In genomic region chr4:2008921-2009650, GRCh38 we compare ENCODE assay signal across 8 cellular contexts. TPM values are rescaled to one million over a fixed set of nuclear protein-coding genes. Genes with fewer than 3 reads are reported as not detected.
A peak's percentile ranks its signal among the peaks of the same experiment; 100 is the strongest.
DNase-seq lines count a peak whose midpoint lies in the region; ATAC-seq and TF ChIP-seq lines count a peak whose summit lies in the region.

Gene NELFA, minus strand, starts transcription at chr4:2008974. Its CDS starts 15 bp downstream, at chr4:2008959.

- no peaks in the 10 kb centered on the region for H3K27me3 ChIP-seq in endodermal cell (ENCODE audit: control insufficient read depth, insufficient read depth, low read length, poor library complexity, severe bottlenecking)

- H3K4me1 Mint-ChIP-seq in Calu3 (ENCODE audit: low read depth, unreplicated experiment): peaks cover 7% of the 10 kb centered on the region
- H3K4me1 Mint-ChIP-seq in endodermal cell: peaks cover 12% of the 10 kb centered on the region

- no peaks in the 10 kb centered on the region for H3K4me1 ChIP-seq in endodermal cell (ENCODE audit: control insufficient read depth, insufficient read depth, low read length)

- H3K4me3 Mint-ChIP-seq in Calu3 (ENCODE audit: low read depth, unreplicated experiment) (peak within 1 kb of the TSS; percentile 74), endodermal cell (peak within 1 kb of the TSS; percentile 86)

- no peak for TF ChIP-seq CTCF in Calu3 (IDR thresholded peaks at IDR 0.05; ENCODE audit: unreplicated experiment)
- TF ChIP-seq CTCF in endodermal cell (conservative IDR thresholded peaks at IDR 0.05): peak; percentile 70

- peak within 1 kb of the TSS; percentile 90 for H3K4me3 ChIP-seq in endodermal cell (ENCODE audit: low read length)

- intact Hi-C loops in Calu3 (cut with micrococcal nuclease; ENCODE audit: unreplicated experiment): no loop called here

- H3K27me3 Mint-ChIP-seq in Calu3 (ENCODE audit: unreplicated experiment): no peaks in the 10 kb centered on the region
- H3K27me3 Mint-ChIP-seq in endodermal cell (ENCODE audit: insufficient read depth): peaks cover 17% of the 10 kb centered on the region

- CTCF ChIA-PET in Calu3 (lab: Charles Lee): interaction anchor here (0.6 kb wide), 1 partner anchor 71 kb away, joined by 4 read pairs; no protein-coding TSS in a partner anchor

- peak within 1 kb of the TSS; percentile 99 for H3K27ac ChIP-seq in endodermal cell (ENCODE audit: low read depth, low read length)

- 0 to 1% methylated on average over 21 to 95 of the region's 95 CpGs for WGBS in endodermal cell (ENCODE audit: insufficient coverage in 1 of 2, insufficient read length in 1 of 2), 2 experiments

- H3K9me3 ChIP-seq in endodermal cell (ENCODE audit: control insufficient read depth, low read length): no peaks in the 10 kb centered on the region

- H3K9me3 Mint-ChIP-seq in Calu3 (ENCODE audit: low read depth, unreplicated experiment) (no peaks in the 10 kb centered on the region), endodermal cell (no peaks in the 10 kb centered on the region)

- H3K36me3 Mint-ChIP-seq in Calu3 (ENCODE audit: insufficient read depth, unreplicated experiment) (peaks cover 33% of the 10 kb centered on the region), endodermal cell (ENCODE audit: low read depth) (peaks cover 21% of the 10 kb centered on the region)

- DNase-seq in Calu3 (peak; percentile 90), HUDEP-2 (lab: John Stamatoyannopoulos, UW; ENCODE audit: unreplicated experiment in 76 of 76) (peak in 75 of 76 experiments; percentile 35 to 99 (median 86)), NOMO-1 treated with dmso at 0.1 percent for 144 hours (lab: John Stamatoyannopoulos, UW; ENCODE audit: unreplicated experiment) (peak; percentile 84), endodermal cell (peak; percentile 98), mesenteric fat pad (ENCODE audit: low spot score) (peak; percentile 98)
- DNase-seq in activated CD8-positive, alpha-beta memory T cell treated with anti-CD3 and anti-CD28 coated beads, Interleukin-2, amount 50 U/mL, for 1 hour (ENCODE audit: extremely low read depth): peak; percentile 95
- peak; percentile 93 for DNase-seq in stimulated activated CD8-positive, alpha-beta memory T cell treated with anti-CD3 and anti-CD28 coated beads, Interleukin-15, amount 100 ng/mL, for 1 hour (ENCODE audit: low read depth)

- ATAC-seq in GM21390 (IDR thresholded peaks at IDR 0.05; ENCODE audit: unreplicated experiment): peak; percentile 80

- H3K9ac ChIP-seq in endodermal cell (ENCODE audit: extremely low read depth, low read length, poor library complexity, severe bottlenecking): peak within 1 kb of the TSS; percentile 98

- H3K36me3 ChIP-seq in endodermal cell (ENCODE audit: control insufficient read depth, insufficient read depth, low read length): peaks cover 16% of the 10 kb centered on the region

- no TSS peak for BruUV-seq in Calu3 (replicated peaks; lab: Mats Ljungman, UMichigan)

- H3K27ac Mint-ChIP-seq in Calu3 (ENCODE audit: unreplicated experiment) (peak within 1 kb of the TSS; percentile 79), endodermal cell (peak within 1 kb of the TSS; percentile 93)

RNA-seq across cellular contexts. Expression of gene NELFA, which starts in this region (rescaled TPM):
- 29.9 and 30.4 TPM in 2 replicates for total RNA-seq in Calu3 (2022)
- 10 to 100 TPM; 54.8 to 60.1 TPM for total RNA-seq in endodermal cell
- 43.8 TPM for polyA plus RNA-seq in endodermal cell (2013, experiment 1 of 2)
- 43.0 TPM for polyA plus RNA-seq in endodermal cell (2013, experiment 2 of 2)
- 15.5 TPM for total RNA-seq in mesenteric fat pad

Comparison
In these comparisons a context has a peak if more than half of its experiments do, and no peak if none do; other contexts are left out.
1. Peak in every context shown above with its lines: DNase-seq, ATAC-seq, H3K4me3 ChIP-seq and H3K27ac ChIP-seq.